Comparison of ENCODE assay signal across 17 cellular contexts in the genomic region with DNA sequence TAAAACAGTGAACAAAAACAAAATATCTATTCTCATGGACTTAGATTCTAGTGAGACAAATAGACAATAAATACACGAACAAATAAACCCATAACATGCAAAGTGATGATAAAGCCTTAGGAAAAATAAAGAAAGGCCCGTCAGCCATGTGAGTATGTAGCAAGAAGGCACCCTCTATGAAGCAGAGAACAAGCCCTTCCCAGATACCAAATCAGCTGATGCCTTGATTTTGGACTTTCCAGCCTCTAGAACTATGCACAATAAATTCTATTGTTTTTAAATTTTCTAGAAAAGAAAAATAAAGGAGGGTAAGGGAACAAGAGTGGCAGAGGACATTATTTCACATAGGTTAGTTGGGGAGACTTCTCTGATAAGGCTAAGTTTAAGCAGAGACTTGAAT. TPM values are rescaled to one million over a fixed set of nuclear protein-coding genes. Genes with fewer than 3 reads are reported as not detected.
DNase-seq lines count a peak whose midpoint lies in the region; ATAC-seq and TF ChIP-seq lines count a peak whose summit lies in the region.
"Had no signal": no experiment of that assay in that cellular context is flagged by ENCODE, and none has a peak within 500 bp of the region (broad histone marks: within the 10 kb centered on the region; RNA-seq: fewer than 3 reads in every experiment).

No MANE protein-coding gene starts in this region.

- TF ChIP-seq CTCF in SK-N-SH (IDR thresholded peaks at IDR 0.05), result no peak
- TF ChIP-seq CTCF in nephron progenitor cell (IDR thresholded peaks at IDR 0.05), result no peak

- POLR2A ChIA-PET in SK-N-SH (lab: Yijun Ruan, JAX), result no interaction called here

- H3K79me2 ChIP-seq in SK-N-SH (ENCODE audit: insufficient read depth) (no peaks in the 10 kb centered on the region; the same call in 1 of the 2 replicates), Karpas-422 (ENCODE audit: low read length) (no peaks in the 10 kb centered on the region)

- H3K9me3 Mint-ChIP-seq in nephron progenitor cell, result no peaks in the 10 kb centered on the region
- H3K9me3 Mint-ChIP-seq: CD8-positive, alpha-beta T cell had no signal

- no peaks in the 10 kb centered on the region for H3K36me3 ChIP-seq in SK-N-SH (replicated peaks in 1 of 2; ENCODE audit: control insufficient read depth in 1 of 2, insufficient read depth in 2 of 2, low read length in 1 of 2)
- H3K36me3 ChIP-seq in Karpas-422 (ENCODE audit: insufficient read depth, low read length), result no peaks in the 10 kb centered on the region
- H3K36me3 ChIP-seq: BLaER1, HAP-1 had no signal

- H3K4me1 ChIP-seq in SK-N-SH (ENCODE audit: control insufficient read depth in 1 of 2, insufficient read depth in 2 of 2, low read depth in 1 of 2, low read length in 1 of 2), result peaks cover 12 to 36% of the 10 kb centered on the region in 2 experiments; a peak in 3 of 4 replicates
- peaks cover 14% of the 10 kb centered on the region for H3K4me1 ChIP-seq in Karpas-422 (ENCODE audit: low read length)
- H3K4me1 ChIP-seq: Caco-2, HAP-1 had no signal

- no peaks in the 10 kb centered on the region for H3K9me3 ChIP-seq in SK-N-SH
- H3K9me3 ChIP-seq in Karpas-422 (ENCODE audit: low read length), result no peaks in the 10 kb centered on the region
- no peaks in the 10 kb centered on the region for H3K9me3 ChIP-seq in T-helper 17 cell (ENCODE audit: control insufficient read depth, low read length, poor library complexity, severe bottlenecking)
- H3K9me3 ChIP-seq: BLaER1, Caco-2, HAP-1 had no signal

- no peak for ATAC-seq in SK-N-SH treated with all-trans-retinoic acid at 6 μM for 48 hours
- ATAC-seq in T-helper 17 cell, result no peak
- ATAC-seq: CD8-positive, alpha-beta T cell had no signal

- TF ChIP-seq RAD21 in SK-N-SH (IDR thresholded peaks at IDR 0.05; ENCODE audit: low read length), result no peak

- DNase-seq in SK-N-SH (no peak), Karpas-422 (no peak), T-helper 17 cell (no peak), globus pallidus (ENCODE audit: low spot score) (no peak), nephron progenitor cell (no peak)
- DNase-seq: Caco-2; CD4-positive, CD25-positive, alpha-beta regulatory T cell; CD8-positive, alpha-beta T cell; DMS153; DND-41; GOT3 had no signal

- no peak overlapping the region for H3K9ac ChIP-seq in SK-N-SH
- no peak overlapping the region for H3K9ac ChIP-seq in Karpas-422 (ENCODE audit: low read length)
- H3K9ac ChIP-seq: BLaER1 had no signal

- no peak for TF ChIP-seq EP300 in SK-N-SH (IDR thresholded peaks at IDR 0.05; ENCODE audit: borderline replicate concordance in 1 of 2, low read depth in 1 of 2, low read length in 1 of 2)

- no peaks in the 10 kb centered on the region for H3K9me2 ChIP-seq in SK-N-SH
- no peaks in the 10 kb centered on the region for H3K9me2 ChIP-seq in Karpas-422 (replicated peaks; ENCODE audit: insufficient read depth, low read length)

- H2AFZ ChIP-seq in SK-N-SH (ENCODE audit: low read depth) (no peak overlapping the region), Karpas-422 (ENCODE audit: low read length) (0 out of 2 replicates have a peak overlapping the region, but pooled peaks have one; percentile 28)

- H3K27ac ChIP-seq in SK-N-SH (ENCODE audit: low read depth in 2 of 2, low read length in 1 of 2), result no peak overlapping the region; a peak in 1 of 4 replicates
- no peak overlapping the region for H3K27ac ChIP-seq in Karpas-422 (ENCODE audit: low read length)
- H3K27ac ChIP-seq: 22Rv1, BLaER1, C4-2B had no signal

- H3K4me3 Mint-ChIP-seq in T-helper 17 cell, result no peak overlapping the region
- no peak overlapping the region for H3K4me3 Mint-ChIP-seq in nephron progenitor cell
- H3K4me3 Mint-ChIP-seq: B cell; CD4-positive, CD25-positive, alpha-beta regulatory T cell; CD8-positive, alpha-beta T cell had no signal

- no peaks in the 10 kb centered on the region for H4K20me1 ChIP-seq in SK-N-SH (ENCODE audit: insufficient read depth)
- no peaks in the 10 kb centered on the region for H4K20me1 ChIP-seq in Karpas-422 (ENCODE audit: insufficient read depth, low read depth, low read length)
- H4K20me1 ChIP-seq: BLaER1 had no signal

- WGBS in SK-N-SH (ENCODE audit: low lambda C conversion rate), result 90% methylated on average over 2 of the region's 2 CpGs

- H3F3A ChIP-seq in SK-N-SH (replicated peaks; ENCODE audit: insufficient read depth), result peaks cover 46% of the 10 kb centered on the region

- CTCF ChIA-PET in SK-N-SH (lab: Yijun Ruan, JAX), result interaction anchor here (0.8 to 1.5 kb wide), 2 partner anchors 284 to 529 kb away, joined by 3 read pairs; no protein-coding TSS in a partner anchor

- H3K36me3 Mint-ChIP-seq in T-helper 17 cell (ENCODE audit: low read depth), result peaks cover 3% of the 10 kb centered on the region
- H3K36me3 Mint-ChIP-seq in nephron progenitor cell (ENCODE audit: low read depth), result no peaks in the 10 kb centered on the region
- H3K36me3 Mint-ChIP-seq: CD4-positive, CD25-positive, alpha-beta regulatory T cell; CD8-positive, alpha-beta T cell had no signal

- H3K27ac Mint-ChIP-seq in T-helper 17 cell (peak overlapping the region; percentile 10), nephron progenitor cell (no peak overlapping the region)
- H3K27ac Mint-ChIP-seq: B cell; CD4-positive, CD25-positive, alpha-beta regulatory T cell; CD8-positive, alpha-beta T cell had no signal

- H3K27me3 Mint-ChIP-seq in T-helper 17 cell (no peaks in the 10 kb centered on the region), nephron progenitor cell (ENCODE audit: low read depth, poor library complexity) (peaks cover 17% of the 10 kb centered on the region)

- H3K4me1 Mint-ChIP-seq in T-helper 17 cell (peaks cover 11% of the 10 kb centered on the region), nephron progenitor cell (peaks cover 14% of the 10 kb centered on the region)
- H3K4me1 Mint-ChIP-seq: B cell had no signal

- H3K27me3 ChIP-seq in SK-N-SH (ENCODE audit: insufficient read depth) (no peaks in the 10 kb centered on the region), Karpas-422 (ENCODE audit: low read length) (no peaks in the 10 kb centered on the region)
- H3K27me3 ChIP-seq: BLaER1 had no signal

- H3K4me3 ChIP-seq in SK-N-SH (ENCODE audit: low read depth in 2 of 2, low read length in 1 of 2), result no peak overlapping the region
- H3K4me3 ChIP-seq in Karpas-422 (ENCODE audit: low read length), result no peak overlapping the region
- H3K4me3 ChIP-seq: BLaER1, HAP-1 had no signal

- H3K4me2 ChIP-seq in SK-N-SH (no peak overlapping the region), Karpas-422 (ENCODE audit: low read depth, low read length, poor library complexity, severe bottlenecking) (no peak overlapping the region)
- H3K4me2 ChIP-seq: BLaER1 had no signal

TF ChIP-seq in SK-N-SH, 30 proteins besides CTCF, POLR2A, EP300 and RAD21:
- TF ChIP-seq TCF12 (IDR thresholded peaks at IDR 0.05) (0 out of 2 replicates have a peak, but pooled peaks have one; percentile 1), FOSL2 (IDR thresholded peaks at IDR 0.05; ENCODE audit: borderline replicate concordance, low read depth) (no peak), MEF2A (IDR thresholded peaks at IDR 0.05; ENCODE audit: borderline replicate concordance, low read depth) (no peak)
TF ChIP-seq in SK-N-SH: peak in this region for 1.

TF ChIP-seq in SK-N-SH treated with all-trans-retinoic acid at 6 μM for 48 hours, 23 proteins besides CTCF, POLR2A, EP300 and RAD21 (continues in another document):
- TF ChIP-seq ZC3H10 (CRISPR knock-in tag; IDR thresholded peaks at IDR 0.05) (no peak), ARNTL (CRISPR knock-in tag; IDR thresholded peaks at IDR 0.05; ENCODE audit: borderline replicate concordance, low read depth) (no peak), ISL1 (CRISPR knock-in tag; IDR thresholded peaks at IDR 0.05) (no peak), ESRRG (CRISPR knock-in tag; IDR thresholded peaks at IDR 0.05) (no peak), PPARA (CRISPR knock-in tag; IDR thresholded peaks at IDR 0.05; ENCODE audit: borderline replicate concordance) (no peak), SNAI2 (CRISPR knock-in tag; IDR thresholded peaks at IDR 0.05) (no peak), ZNF8 (CRISPR knock-in tag; IDR thresholded peaks at IDR 0.05) (no peak), CSDC2 (CRISPR knock-in tag; IDR thresholded peaks at IDR 0.05) (no peak)
- TF ChIP-seq, protein P1, sequence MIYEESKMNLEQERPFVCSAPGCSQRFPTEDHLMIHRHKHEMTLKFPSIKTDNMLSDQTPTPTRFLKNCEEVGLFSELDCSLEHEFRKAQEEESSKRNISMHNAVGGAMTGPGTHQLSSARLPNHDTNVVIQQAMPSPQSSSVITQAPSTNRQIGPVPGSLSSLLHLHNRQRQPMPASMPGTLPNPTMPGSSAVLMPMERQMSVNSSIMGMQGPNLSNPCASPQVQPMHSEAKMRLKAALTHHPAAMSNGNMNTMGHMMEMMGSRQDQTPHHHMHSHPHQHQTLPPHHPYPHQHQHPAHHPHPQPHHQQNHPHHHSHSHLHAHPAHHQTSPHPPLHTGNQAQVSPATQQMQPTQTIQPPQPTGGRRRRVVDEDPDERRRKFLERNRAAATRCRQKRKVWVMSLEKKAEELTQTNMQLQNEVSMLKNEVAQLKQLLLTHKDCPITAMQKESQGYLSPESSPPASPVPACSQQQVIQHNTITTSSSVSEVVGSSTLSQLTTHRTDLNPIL (CRISPR knock-in tag; IDR thresholded peaks at IDR 0.05; ENCODE audit: low read depth), result no peak
- TF ChIP-seq, protein P2, sequence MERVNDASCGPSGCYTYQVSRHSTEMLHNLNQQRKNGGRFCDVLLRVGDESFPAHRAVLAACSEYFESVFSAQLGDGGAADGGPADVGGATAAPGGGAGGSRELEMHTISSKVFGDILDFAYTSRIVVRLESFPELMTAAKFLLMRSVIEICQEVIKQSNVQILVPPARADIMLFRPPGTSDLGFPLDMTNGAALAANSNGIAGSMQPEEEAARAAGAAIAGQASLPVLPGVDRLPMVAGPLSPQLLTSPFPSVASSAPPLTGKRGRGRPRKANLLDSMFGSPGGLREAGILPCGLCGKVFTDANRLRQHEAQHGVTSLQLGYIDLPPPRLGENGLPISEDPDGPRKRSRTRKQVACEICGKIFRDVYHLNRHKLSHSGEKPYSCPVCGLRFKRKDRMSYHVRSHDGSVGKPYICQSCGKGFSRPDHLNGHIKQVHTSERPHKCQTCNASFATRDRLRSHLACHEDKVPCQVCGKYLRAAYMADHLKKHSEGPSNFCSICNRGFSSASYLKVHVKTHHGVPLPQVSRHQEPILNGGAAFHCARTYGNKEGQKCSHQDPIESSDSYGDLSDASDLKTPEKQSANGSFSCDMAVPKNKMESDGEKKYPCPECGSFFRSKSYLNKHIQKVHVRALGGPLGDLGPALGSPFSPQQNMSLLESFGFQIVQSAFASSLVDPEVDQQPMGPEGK (CRISPR knock-in tag; IDR thresholded peaks at IDR 0.05; ENCODE audit: borderline replicate concordance), result no peak

RNA-seq across cellular contexts. Expression of a gene that starts 40.7 kb away (rescaled TPM):
- 36.6 and 52.4 TPM in 2 replicates for polyA plus RNA-seq in SK-N-SH (2012; rRNA removed)
- polyA plus RNA-seq in SK-N-SH (2012; cell fraction: cytosol; rRNA removed), result 48.8 and 53.0 TPM in 2 replicates
- 45.2 and 104 TPM in 2 replicates for polyA plus RNA-seq in SK-N-SH (2012; cell fraction: nucleus; rRNA removed)
- 6.1 and 8.0 TPM in 2 replicates for total RNA-seq in Karpas-422 (2014; rRNA removed; shearing (Covaris generic); ENCODE audit: low replicate concordance)
- 10 to 100 TPM; 25.4 to 26.6 TPM for total RNA-seq in T-helper 17 cell
